In the genomic region with DNA sequence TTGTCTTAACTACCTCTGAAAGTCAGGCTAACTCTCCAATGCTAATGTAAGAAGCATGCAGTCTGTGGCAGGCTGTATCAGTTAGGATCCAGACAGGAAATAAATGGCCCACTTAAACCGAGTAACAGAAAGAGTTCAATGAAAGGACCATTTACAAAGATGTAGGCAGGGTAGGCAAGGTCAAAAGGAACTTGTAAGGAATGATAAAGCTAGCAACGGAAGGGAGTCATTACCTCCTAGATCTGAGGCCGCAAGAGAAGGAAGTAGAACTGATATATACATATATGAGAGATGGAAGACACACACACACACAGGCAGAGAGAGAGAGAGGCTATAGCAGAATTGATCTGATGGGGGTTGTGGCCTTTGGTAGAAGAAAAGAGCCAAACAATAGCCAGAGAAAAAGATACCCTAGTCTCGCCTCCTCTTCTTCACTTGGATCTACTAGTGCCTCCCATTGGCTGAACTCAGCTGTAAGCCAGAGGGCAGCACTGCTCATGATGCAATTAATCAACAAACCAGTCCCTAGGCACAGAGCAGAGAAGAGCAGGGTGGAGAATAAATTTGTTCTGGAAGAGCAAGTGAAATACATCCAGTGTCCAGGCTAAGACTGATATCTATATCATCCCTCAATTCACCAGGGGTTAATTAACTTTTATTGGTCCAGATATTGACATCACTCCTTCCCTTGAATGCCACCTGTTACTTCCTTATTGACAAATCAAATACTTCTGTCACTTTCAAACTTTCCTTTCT, we compare ENCODE assay signal across 1 cellular context.
TF ChIP-seq lines count a peak whose summit lies in the region.

No MANE protein-coding gene starts in this region.

TF ChIP-seq in endothelial cell of umbilical vein, 7 proteins besides CTCF, POLR2A, EP300 and RAD21 (continued from another document):
- TF ChIP-seq, protein P1, sequence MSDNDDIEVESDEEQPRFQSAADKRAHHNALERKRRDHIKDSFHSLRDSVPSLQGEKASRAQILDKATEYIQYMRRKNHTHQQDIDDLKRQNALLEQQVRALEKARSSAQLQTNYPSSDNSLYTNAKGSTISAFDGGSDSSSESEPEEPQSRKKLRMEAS (IDR thresholded peaks at IDR 0.05; ENCODE audit: insufficient read depth, insufficient read length) = no peak
- TF ChIP-seq MYC (IDR thresholded peaks at IDR 0.05; ENCODE audit: low read depth, low read length) (no peak), POLR2AphosphoS5 (IDR thresholded peaks at IDR 0.05; ENCODE audit: insufficient read depth, low read depth, low read length) (no peak)
TF ChIP-seq in endothelial cell of umbilical vein: peak in this region for 0.
